In genomic region chr5:168303398-168304020, GRCh38 we compare ENCODE assay signal across 12 cellular contexts. TPM values are rescaled to one million over a fixed set of nuclear protein-coding genes. Genes with fewer than 3 reads are reported as not detected.
"Had no signal": no experiment of that assay in that cellular context is flagged by ENCODE, and none has a peak within 500 bp of the region (broad histone marks: within the 10 kb centered on the region; RNA-seq: fewer than 3 reads in every experiment).

No MANE protein-coding gene starts in this region.

- H3K4me3 ChIP-seq: gastroesophageal sphincter, suprapubic skin had no signal

- H3K36me3 ChIP-seq: gastroesophageal sphincter, suprapubic skin had no signal

- H3K27me3 ChIP-seq: suprapubic skin had no signal

- H3K27ac ChIP-seq: gastroesophageal sphincter, suprapubic skin had no signal

- DNase-seq: activated CD4-positive, alpha-beta T cell treated with anti-CD3 and anti-CD28 coated beads for 48 hours; activated CD8-positive, alpha-beta memory T cell treated with anti-CD3 and anti-CD28 coated beads, Interleukin-2, amount 50 U/mL, for 48 hours; activated CD8-positive, alpha-beta T cell treated with anti-CD3 and anti-CD28 coated beads, Interleukin-2, amount 10 ng/mL, durations not matched to agents 7 days and 5 days; activated naive CD4-positive, alpha-beta T cell treated with Interleukin-2 at 50 U/mL for 16 hours; effector memory CD8-positive, alpha-beta T cell; hypothalamus; left cardiac atrium; mesendoderm; stimulated activated CD4-positive, alpha-beta T cell treated with anti-CD3 and anti-CD28 coated beads, Interleukin-2, amount 100 ng/mL, for 48 hours; stimulated activated naive CD4-positive, alpha-beta T cell treated with Interleukin-2 at 50 U/mL for 16 hours had no signal

- H3K4me1 ChIP-seq: gastroesophageal sphincter had no signal

- H3K9me3 ChIP-seq: gastroesophageal sphincter, suprapubic skin had no signal

RNA-seq across cellular contexts. Expression of gene WWC1, which starts 12.1 kb away (rescaled TPM):
- total RNA-seq: activated CD8-positive, alpha-beta T cell treated with anti-CD3 and anti-CD28 coated beads, Interleukin-2, amount 10 ng/mL, durations not matched to agents 7 days and 5 days had no signal
